ENCODE assay signal across 15 cellular contexts in genomic region chr2:85230637-85231036, GRCh38.
DNase-seq lines count a peak whose midpoint lies in the region; ATAC-seq and TF ChIP-seq lines count a peak whose summit lies in the region.
"Had no signal": no experiment of that assay in that cellular context is flagged by ENCODE, and none has a peak within 500 bp of the region (broad histone marks: within the 10 kb centered on the region; RNA-seq: fewer than 3 reads in every experiment).

No MANE protein-coding gene starts in this region.

- no peak overlapping the region for H2AK5ac ChIP-seq in trophoblast cell (ENCODE audit: low read length)

- peaks cover 7% of the 10 kb centered on the region for H3K27me3 Mint-ChIP-seq in neural progenitor cell (ENCODE audit: insufficient read depth, low read depth)

- intact Hi-C loops in Right ventricle myocardium inferior (cut with DNase I), result no loop called here
- intact Hi-C loops in left ventricle myocardium inferior (cut with micrococcal nuclease), result no loop called here

- no peak overlapping the region for H3K23ac ChIP-seq in trophoblast cell (ENCODE audit: low read length)

- peaks cover 42% of the 10 kb centered on the region for H3F3A ChIP-seq in neural progenitor cell (ENCODE audit: low read depth)

- DNase-seq in Right ventricle myocardium inferior (ENCODE audit: missing footprints) (no peak), right atrium auricular region (ENCODE audit: low spot score) (no peak), left ventricle myocardium inferior (no peak), neural progenitor cell (ENCODE audit: low spot score) (no peak), trophoblast cell (no peak), NCI-H345 treated with DMSO at 0.1 percent for 48 hours (lab: John Stamatoyannopoulos, UW; ENCODE audit: unreplicated experiment) (no peak)
- DNase-seq in stimulated activated naive CD4-positive, alpha-beta T cell treated with Interleukin-2 at 50 U/mL for 16 hours (lab: John Stamatoyannopoulos, UW), result no peak
- DNase-seq: CD8-positive, alpha-beta memory T cell; DND-41; GDM1; HCEC 1CT; HFFc6 had no signal

- no peak overlapping the region for H3K27ac Mint-ChIP-seq in neural progenitor cell
- H3K27ac Mint-ChIP-seq: HFFc6 had no signal

- no peak overlapping the region for H3K27ac ChIP-seq in right atrium auricular region
- peak overlapping the region; percentile 51 for H3K27ac ChIP-seq in left ventricle myocardium inferior (replicated peaks)
- no peak overlapping the region for H3K27ac ChIP-seq in neural progenitor cell
- H3K27ac ChIP-seq in trophoblast cell (ENCODE audit: low read depth, low read length), result no peak overlapping the region
- H3K27ac ChIP-seq: 22Rv1, BLaER1 had no signal

- no peak overlapping the region for H2BK5ac ChIP-seq in trophoblast cell (ENCODE audit: low read depth, low read length, poor library complexity)

- no CpG with 5 or more reads among the region's 6 CpGs for WGBS in trophoblast cell (ENCODE audit: extremely low coverage, insufficient coverage, insufficient read length)

- H3K27me3 ChIP-seq in right atrium auricular region (no peaks in the 10 kb centered on the region), left ventricle myocardium inferior (ENCODE audit: low read depth) (no peaks in the 10 kb centered on the region), neural progenitor cell (peaks cover 9% of the 10 kb centered on the region), trophoblast cell (ENCODE audit: insufficient read depth, low read length) (no peaks in the 10 kb centered on the region)
- H3K27me3 ChIP-seq: BLaER1 had no signal

- no peak overlapping the region for H3K4ac ChIP-seq in trophoblast cell (ENCODE audit: low read depth, low read length)

- peaks cover 50% of the 10 kb centered on the region for H4K20me1 ChIP-seq in neural progenitor cell (ENCODE audit: low read depth)
- H4K20me1 ChIP-seq: BLaER1 had no signal

- H3K4me3 Mint-ChIP-seq in neural progenitor cell, result no peak overlapping the region
- H3K4me3 Mint-ChIP-seq: CD8-positive, alpha-beta memory T cell; HFFc6 had no signal

- H3K4me1 Mint-ChIP-seq in neural progenitor cell, result peaks cover 35% of the 10 kb centered on the region

- H4K91ac ChIP-seq in trophoblast cell (ENCODE audit: low read depth, low read length), result no peak overlapping the region

- H3K79me2 ChIP-seq in neural progenitor cell (ENCODE audit: low read depth), result peaks cover 28% of the 10 kb centered on the region
- H3K79me2 ChIP-seq in trophoblast cell (ENCODE audit: control insufficient read depth, insufficient read depth, low read length, poor library complexity), result no peaks in the 10 kb centered on the region

- no peaks in the 10 kb centered on the region for H3K79me1 ChIP-seq in trophoblast cell (ENCODE audit: low read length)

- H3K18ac ChIP-seq in trophoblast cell (ENCODE audit: low read length), result no peak overlapping the region

- peak; percentile 76 for ATAC-seq in Right ventricle myocardium inferior

- TF ChIP-seq CTCF in right atrium auricular region (IDR thresholded peaks at IDR 0.05) (no peak), left ventricle myocardium inferior (IDR thresholded peaks at IDR 0.05; ENCODE audit: borderline replicate concordance) (no peak), neural progenitor cell (IDR thresholded peaks at IDR 0.05) (no peak)

- H3K9ac ChIP-seq in neural progenitor cell (no peak overlapping the region), trophoblast cell (ENCODE audit: low read length) (no peak overlapping the region)
- H3K9ac ChIP-seq: BLaER1 had no signal

- H3K4me1 ChIP-seq in right atrium auricular region (peaks cover 0 to 9% of the 10 kb centered on the region in 2 donors), left ventricle myocardium inferior (peaks cover 21% of the 10 kb centered on the region), neural progenitor cell (peaks cover 51% of the 10 kb centered on the region), trophoblast cell (ENCODE audit: control insufficient read depth in 1 of 2, insufficient read depth in 2 of 2, low read length in 2 of 2) (peaks cover 0 to 5% of the 10 kb centered on the region in 2 experiments)
- H3K4me1 ChIP-seq: BLaER1 had no signal

- H3K36me3 ChIP-seq in right atrium auricular region (no peaks in the 10 kb centered on the region), left ventricle myocardium inferior (no peaks in the 10 kb centered on the region), neural progenitor cell (no peaks in the 10 kb centered on the region), trophoblast cell (ENCODE audit: control insufficient read depth in 1 of 2, insufficient read depth in 2 of 2, low read length in 2 of 2) (no peaks in the 10 kb centered on the region)
- H3K36me3 ChIP-seq: BLaER1 had no signal

- peaks cover 11% of the 10 kb centered on the region for H3K36me3 Mint-ChIP-seq in neural progenitor cell
- H3K36me3 Mint-ChIP-seq: CD8-positive, alpha-beta memory T cell had no signal

- H3K4me3 ChIP-seq in right atrium auricular region (no peak overlapping the region), left ventricle myocardium inferior (no peak overlapping the region), neural progenitor cell (no peak overlapping the region), trophoblast cell (ENCODE audit: low read depth, low read length) (no peak overlapping the region)
- H3K4me3 ChIP-seq: BLaER1 had no signal

- H4K12ac ChIP-seq in trophoblast cell (ENCODE audit: low read depth, low read length), result no peak overlapping the region

- H3K14ac ChIP-seq in trophoblast cell (ENCODE audit: low read length), result no peak overlapping the region

- H3K9me3 Mint-ChIP-seq in neural progenitor cell, result peaks cover 4% of the 10 kb centered on the region
- H3K9me3 Mint-ChIP-seq: CD8-positive, alpha-beta memory T cell; HFFc6 had no signal

- H2BK120ac ChIP-seq in trophoblast cell (ENCODE audit: insufficient read depth, low read length, poor library complexity), result no peak overlapping the region

- H2AFZ ChIP-seq in neural progenitor cell (replicated peaks) (no peak overlapping the region), trophoblast cell (ENCODE audit: insufficient read depth, low read length, poor library complexity) (no peak overlapping the region)

- H3K4me2 ChIP-seq in neural progenitor cell (peak overlapping the region; percentile 71), trophoblast cell (ENCODE audit: low read length) (no peak overlapping the region)
- H3K4me2 ChIP-seq: BLaER1 had no signal

- no peak overlapping the region for H4K8ac ChIP-seq in trophoblast cell (ENCODE audit: low read depth, low read length)

- H3K9me3 ChIP-seq in right atrium auricular region (no peaks in the 10 kb centered on the region), left ventricle myocardium inferior (replicated peaks) (no peaks in the 10 kb centered on the region), neural progenitor cell (ENCODE audit: low read depth) (no peaks in the 10 kb centered on the region), trophoblast cell (ENCODE audit: insufficient read depth, low read depth, low read length) (no peaks in the 10 kb centered on the region)
- H3K9me3 ChIP-seq: BLaER1, Caco-2 had no signal

- no peak overlapping the region for H2BK12ac ChIP-seq in trophoblast cell (ENCODE audit: low read length)
